ENCODE assay signal across 8 cellular contexts in the genomic region with DNA sequence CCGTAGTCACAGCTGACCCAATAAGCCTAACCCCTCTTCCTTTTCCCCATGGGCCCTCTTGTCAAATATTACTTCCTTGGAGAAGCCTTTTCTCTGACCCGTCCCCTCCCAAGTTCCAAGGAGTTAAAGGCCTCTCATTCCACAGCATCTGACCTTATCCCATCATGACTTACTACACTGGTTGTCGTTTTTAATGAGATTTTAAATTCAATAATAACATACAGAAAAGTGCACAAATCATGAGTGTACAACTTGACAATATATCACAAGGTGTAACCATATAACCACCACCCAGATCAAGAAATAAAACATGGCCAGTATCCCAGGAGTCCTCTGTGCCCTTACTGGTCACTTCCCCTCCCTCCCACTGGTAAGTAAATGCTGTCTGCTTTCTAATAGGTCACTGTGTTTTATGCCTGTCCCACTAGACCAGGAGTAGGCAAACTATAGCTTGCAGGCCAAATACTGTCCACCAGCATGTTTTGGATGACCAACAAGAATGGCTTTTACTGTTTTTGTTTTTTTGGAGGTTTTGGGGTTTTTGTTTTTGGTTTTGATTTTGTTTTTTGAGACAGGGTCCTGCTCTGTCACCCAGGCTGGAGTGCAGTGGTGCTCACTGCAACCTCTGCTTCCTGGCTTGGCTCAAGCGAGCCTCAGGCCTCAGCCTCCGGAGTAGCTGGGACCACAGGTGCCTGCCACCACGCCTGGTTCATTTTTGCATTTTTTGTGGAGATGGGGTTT. TPM values are rescaled to one million over a fixed set of nuclear protein-coding genes. Genes with fewer than 3 reads are reported as not detected.
DNase-seq lines count a peak whose midpoint lies in the region; ATAC-seq and TF ChIP-seq lines count a peak whose summit lies in the region.

No MANE protein-coding gene starts in this region.

- no peaks in the 10 kb centered on the region for H3K9me3 Mint-ChIP-seq in Caco-2 (ENCODE audit: unreplicated experiment)
- no peaks in the 10 kb centered on the region for H3K9me3 Mint-ChIP-seq in memory B cell

- peak overlapping the region; percentile 55 for H3K27ac Mint-ChIP-seq in Caco-2 (ENCODE audit: unreplicated experiment)
- peak overlapping the region; percentile 95 for H3K27ac Mint-ChIP-seq in memory B cell

- CTCF ChIA-PET in Caco-2 (lab: Charles Lee), result interaction anchor here (0.6 to 1.9 kb wide), 14 partner anchors 12 to 466 kb away, joined by 3 to 37 read pairs (median 4); partner anchors contain the start of gene HID1

- H3K36me3 Mint-ChIP-seq in Caco-2 (ENCODE audit: insufficient read depth, unreplicated experiment) (peaks cover 12% of the 10 kb centered on the region), memory B cell (no peaks in the 10 kb centered on the region)

- DNase-seq in Caco-2 (no peak), LNCaP clone FGC (ENCODE audit: low read depth) (no peak), astrocyte of the cerebellum (ENCODE audit: low read depth) (no peak), memory B cell (ENCODE audit: low spot score in 2 of 2) (no peak), activated gamma-delta T cell treated with Interleukin-2 at 50 U/mL for 16 hours (no peak), superior temporal gyrus (ENCODE audit: extremely low spot score) (no peak), GM03348 (ENCODE audit: low spot score) (no peak)

- peak overlapping the region; percentile 84 for H3K4me3 Mint-ChIP-seq in Caco-2 (ENCODE audit: unreplicated experiment)
- H3K4me3 Mint-ChIP-seq in memory B cell, result peak overlapping the region; percentile 92

- H3K27me3 Mint-ChIP-seq in Caco-2 (ENCODE audit: insufficient read depth, unreplicated experiment) (no peaks in the 10 kb centered on the region), memory B cell (no peaks in the 10 kb centered on the region)

- H3K4me1 Mint-ChIP-seq in Caco-2 (ENCODE audit: low read depth, unreplicated experiment), result peaks cover 21% of the 10 kb centered on the region
- H3K4me1 Mint-ChIP-seq in memory B cell, result peaks cover 16% of the 10 kb centered on the region

- TF ChIP-seq CTCF in Caco-2 (IDR thresholded peaks at IDR 0.05; ENCODE audit: insufficient read depth in 1 of 2, low read depth in 1 of 2, low read length in 1 of 2, severe bottlenecking in 1 of 2, unreplicated experiment in 1 of 2) (no peak), LNCaP clone FGC (IDR thresholded peaks at IDR 0.05; ENCODE audit: control insufficient read depth, extremely low read depth, insufficient read depth) (no peak), astrocyte of the cerebellum (IDR thresholded peaks at IDR 0.05; ENCODE audit: low read depth, low read length, missing control alignments) (no peak)

- peak overlapping the region; percentile 73 for H3K4me3 ChIP-seq in Caco-2 (ENCODE audit: low read depth, low read length)
- peak overlapping the region; percentile 90 for H3K4me3 ChIP-seq in LNCaP clone FGC (ENCODE audit: low read depth, low read length)
- peak overlapping the region; percentile 54 for H3K4me3 ChIP-seq in astrocyte of the cerebellum (ENCODE audit: low read depth, low read length)

- ATAC-seq in memory B cell (ENCODE audit: low read depth) (no peak), GM21526 (IDR thresholded peaks at IDR 0.05; ENCODE audit: low FRiP score, unreplicated experiment) (no peak)

- POLR2A ChIA-PET in Caco-2 (lab: Charles Lee), result interaction anchor here (1.2 to 2.2 kb wide), 7 partner anchors 12 to 139 kb away, joined by 3 to 58 read pairs (median 13); partner anchors contain the start of genes HID1, MRPL58 and RAB37

- no TSS peak for BruUV-seq in Caco-2 (replicated peaks; lab: Mats Ljungman, UMichigan)

- no peaks in the 10 kb centered on the region for H3K36me3 ChIP-seq in Caco-2 (ENCODE audit: control insufficient read depth, insufficient read depth, low read length)

- H3K27me3 ChIP-seq in Caco-2 (replicated peaks; ENCODE audit: control insufficient read depth, insufficient read depth, low read length), result no peaks in the 10 kb centered on the region

- H3K4me1 ChIP-seq in Caco-2, result peaks cover 12% of the 10 kb centered on the region

- no peaks in the 10 kb centered on the region for H3K9me3 ChIP-seq in Caco-2

- intact Hi-C loops in Caco-2 (cut with micrococcal nuclease; ENCODE audit: unreplicated experiment), result loop anchor here (1.0 kb wide), 1 partner anchor 22 kb away; no protein-coding TSS in a partner anchor

- in situ Hi-C loops in astrocyte of the cerebellum (cut with HindIII; ENCODE audit: low sequenced_read_pairs), result no loop called here

RNA-seq across cellular contexts. Expression of gene FDXR, which starts 1.2 kb away (rescaled TPM):
- 19.0 and 20.6 TPM in 2 replicates for total RNA-seq in Caco-2 (2022)

RNA-seq across cellular contexts. Expression of gene GRIN2C, which starts 14.4 kb away (rescaled TPM):
- 4.8 and 5.2 TPM in 2 replicates for total RNA-seq in Caco-2 (2022)

RNA-seq across cellular contexts. Expression of gene FADS6, which starts 19.4 kb away (rescaled TPM):
- 2.6 and 3.1 TPM in 2 replicates for total RNA-seq in Caco-2 (2022)

RNA-seq across cellular contexts. Expression of gene USH1G, which starts 49.0 kb away (rescaled TPM):
- 0.48 and 0.77 TPM in 2 replicates for total RNA-seq in Caco-2 (2022)

RNA-seq across cellular contexts. Expression of gene OTOP2, which starts 50.0 kb away (rescaled TPM):
- not detected in 2 replicates for total RNA-seq in Caco-2 (2022)
